In genomic region chr14:20970983-20971704, GRCh38 we compare ENCODE assay signal across 8 cellular contexts. TPM values are rescaled to one million over a fixed set of nuclear protein-coding genes. Genes with fewer than 3 reads are reported as not detected.
DNase-seq lines count a peak whose midpoint lies in the region; ATAC-seq and TF ChIP-seq lines count a peak whose summit lies in the region.

No MANE protein-coding gene starts in this region.

- DNase-seq in EL (peak; percentile 90), RWPE1 (ENCODE audit: low spot score) (peak; percentile 72), foreskin fibroblast (peak; percentile 77 to 93), neural crest cell (ENCODE audit: low read depth, low spot score) (peak; percentile 87)
- DNase-seq in activated T-helper 9 cell treated with anti-CD3 and anti-CD28 coated beads, Interleukin-2, amount 50 U/mL, for 16 hours (ENCODE audit: low read depth) = peak; percentile 70
- peak; percentile 83 to 85 for DNase-seq in stimulated activated naive CD8-positive, alpha-beta T cell treated with anti-CD3 and anti-CD28 coated beads, Interleukin-15, amount 100 ng/mL, for 72 hours

- H3K36me3 Mint-ChIP-seq in neural crest cell (ENCODE audit: low read depth) = no peaks in the 10 kb centered on the region

- no peaks in the 10 kb centered on the region for H3K27me3 ChIP-seq in KMS-11 (ENCODE audit: insufficient read depth, low read depth)

- H3K27ac ChIP-seq in KMS-11 (no peak overlapping the region), RWPE1 (peak overlapping the region; percentile 44)

- H3K4me1 ChIP-seq in KMS-11 (ENCODE audit: low read depth, poor library complexity, severe bottlenecking) = peaks cover 11% of the 10 kb centered on the region

- H3K4me3 ChIP-seq in KMS-11 (IDR thresholded peaks at IDR 0.05; ENCODE audit: insufficient read depth, low read depth, low read length) (no peak overlapping the region), foreskin fibroblast (ENCODE audit: low read depth in 1 of 2, low read length in 2 of 2) (peak overlapping the region; percentile 57 to 78)

- POLR2A ChIA-PET in RWPE1 (lab: Yijun Ruan, JAX; ENCODE audit: low non-redundant PET) = interaction anchor here (1.0 kb wide), 1 partner anchor 115 kb away, joined by 3 read pairs; no protein-coding TSS in a partner anchor

- H3K36me3 ChIP-seq in KMS-11 (ENCODE audit: insufficient read depth) = no peaks in the 10 kb centered on the region

- H3K4me3 Mint-ChIP-seq in neural crest cell = peak overlapping the region; percentile 99
- peak overlapping the region; percentile 88 to 92 for H3K4me3 Mint-ChIP-seq in stimulated activated naive CD8-positive, alpha-beta T cell treated with anti-CD3 and anti-CD28 coated beads, Interleukin-15, amount 100 ng/mL, for 72 hours

- peak overlapping the region; percentile 56; the same call in 1 of the 2 replicates for H3K9ac ChIP-seq in KMS-11

- H3K9me3 Mint-ChIP-seq in neural crest cell = no peaks in the 10 kb centered on the region
- H3K9me3 Mint-ChIP-seq in stimulated activated naive CD8-positive, alpha-beta T cell treated with anti-CD3 and anti-CD28 coated beads, Interleukin-15, amount 100 ng/mL, for 72 hours = no peaks in the 10 kb centered on the region

- H2AFZ ChIP-seq in KMS-11 (ENCODE audit: low read depth) = peak overlapping the region; percentile 93

- peaks cover 26% of the 10 kb centered on the region for H3K27me3 Mint-ChIP-seq in neural crest cell (ENCODE audit: low read depth)
- H3K27me3 Mint-ChIP-seq in stimulated activated naive CD8-positive, alpha-beta T cell treated with anti-CD3 and anti-CD28 coated beads, Interleukin-15, amount 100 ng/mL, for 72 hours = peaks cover 29% of the 10 kb centered on the region

- CTCF ChIA-PET in RWPE1 (lab: Yijun Ruan, JAX) = interaction anchor here (0.6 to 1.9 kb wide), 29 partner anchors 8 to 1296 kb away, joined by 3 to 19 read pairs (median 5); partner anchors contain the start of genes APEX1 and OSGEP

- H3K4me2 ChIP-seq in KMS-11 = peak overlapping the region; percentile 44

- no peaks in the 10 kb centered on the region for H4K20me1 ChIP-seq in KMS-11 (ENCODE audit: insufficient read depth)

- ATAC-seq in GM21825 (IDR thresholded peaks at IDR 0.05; ENCODE audit: unreplicated experiment) = peak; percentile 92
- ATAC-seq in stimulated activated naive CD8-positive, alpha-beta T cell treated with anti-CD3 and anti-CD28 coated beads, Interleukin-15, amount 100 ng/mL, for 72 hours = peak; percentile 92

- TF ChIP-seq CTCF in KMS-11 (conservative IDR thresholded peaks at IDR 0.05; ENCODE audit: low read depth, low read length) (peak; percentile 73), RWPE1 (conservative IDR thresholded peaks at IDR 0.05; ENCODE audit: low read depth) (peak; percentile 93), foreskin fibroblast (IDR thresholded peaks at IDR 0.05; ENCODE audit: low read depth, low read length) (peak; percentile 99), neural crest cell (conservative IDR thresholded peaks at IDR 0.05) (peak; percentile 78)

- no peaks in the 10 kb centered on the region for H3K79me2 ChIP-seq in KMS-11 (ENCODE audit: insufficient read depth, low read depth)

- H3K4me1 Mint-ChIP-seq in neural crest cell = peaks cover 17% of the 10 kb centered on the region
- peaks cover 15% of the 10 kb centered on the region for H3K4me1 Mint-ChIP-seq in stimulated activated naive CD8-positive, alpha-beta T cell treated with anti-CD3 and anti-CD28 coated beads, Interleukin-15, amount 100 ng/mL, for 72 hours

- H3K27ac Mint-ChIP-seq in neural crest cell (ENCODE audit: unreplicated experiment) = peak overlapping the region; percentile 98
- H3K27ac Mint-ChIP-seq in stimulated activated naive CD8-positive, alpha-beta T cell treated with anti-CD3 and anti-CD28 coated beads, Interleukin-15, amount 100 ng/mL, for 72 hours = peak overlapping the region; percentile 51 to 83

RNA-seq across cellular contexts. Expression of gene RNASE2, which starts 15.9 kb away (rescaled TPM):
- total RNA-seq in neural crest cell = not detected in 2 replicates

RNA-seq across cellular contexts. Expression of gene METTL17, which starts 18.6 kb away (rescaled TPM):
- total RNA-seq in neural crest cell = 86.5 and 88.8 TPM in 2 replicates

RNA-seq across cellular contexts. Expression of gene SLC39A2, which starts 27.9 kb away (rescaled TPM):
- 0.36 and 0.37 TPM in 2 replicates for total RNA-seq in neural crest cell

RNA-seq across cellular contexts. Expression of gene NDRG2, which starts 53.7 kb away (rescaled TPM):
- total RNA-seq in neural crest cell = 13.7 and 17.4 TPM in 2 replicates

RNA-seq across cellular contexts. Expression of gene TPPP2, which starts 58.9 kb away (rescaled TPM):
- total RNA-seq in neural crest cell = not detected in 2 replicates
